ENCODE assay signal across 8 cellular contexts in the genomic region with DNA sequence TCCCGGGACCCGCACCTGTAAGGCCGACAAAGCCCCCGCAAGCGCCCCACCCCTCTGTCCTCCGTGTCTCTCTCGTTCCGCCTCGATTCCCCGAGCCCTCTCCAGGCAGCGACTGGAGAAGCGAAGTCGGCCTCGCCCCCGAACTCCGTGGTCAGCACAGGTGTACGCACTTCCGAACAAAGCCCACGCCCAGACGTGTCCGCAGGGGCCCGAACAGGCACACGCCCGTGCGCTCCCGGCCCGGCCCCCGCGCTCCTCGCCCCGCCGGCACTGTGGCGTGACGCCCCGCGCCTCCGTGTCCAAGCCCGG. TPM values are rescaled to one million over a fixed set of nuclear protein-coding genes. Genes with fewer than 3 reads are reported as not detected.
A peak's percentile ranks its signal among the peaks of the same experiment; 100 is the strongest.
DNase-seq lines count a peak whose midpoint lies in the region; ATAC-seq and TF ChIP-seq lines count a peak whose summit lies in the region.

No MANE protein-coding gene starts in this region.

- peaks cover 50% of the 10 kb centered on the region for H3K27me3 ChIP-seq in thymus (ENCODE audit: control insufficient read depth, insufficient read depth)

- CTCF ChIA-PET in GM10248 (lab: Yijun Ruan, JAX), result interaction anchor here (1.0 to 3.8 kb wide), 7 partner anchors 10 to 36 kb away, joined by 3 to 47 read pairs (median 5); no protein-coding TSS in a partner anchor

- POLR2A ChIA-PET in GM10248 (lab: Yijun Ruan, JAX), result no interaction called here

- no peaks in the 10 kb centered on the region for H3K4me1 ChIP-seq in thymus (ENCODE audit: control insufficient read depth, insufficient read depth, low read length)

- peak overlapping the region; percentile 45 for H3K4me3 ChIP-seq in astrocyte of the spinal cord (ENCODE audit: low read depth, low read length)
- H3K4me3 ChIP-seq in thymus (ENCODE audit: low read length), result peak overlapping the region; percentile 56

- no peak for TF ChIP-seq CTCF in GM10248 (IDR thresholded peaks at IDR 0.05; ENCODE audit: control extremely low read depth, extremely low read depth, low read depth, missing control alignments)
- no peak for TF ChIP-seq CTCF in astrocyte of the spinal cord (IDR thresholded peaks at IDR 0.05; ENCODE audit: low read depth, low read length)

- no peak overlapping the region for H3K27ac ChIP-seq in thymus (ENCODE audit: low read depth)

- peak; percentile 20 for ATAC-seq in HG02973 (IDR thresholded peaks at IDR 0.05; ENCODE audit: unreplicated experiment)
- peak; percentile 8 for ATAC-seq in left lobe of liver
- ATAC-seq in HG02588 (IDR thresholded peaks at IDR 0.05; ENCODE audit: unreplicated experiment), result no peak
- no peak for ATAC-seq in HG03095 (IDR thresholded peaks at IDR 0.05; ENCODE audit: unreplicated experiment)

- DNase-seq in GM10248 (ENCODE audit: extremely low spot score), result peak; percentile 54
- DNase-seq in astrocyte of the spinal cord (ENCODE audit: low read depth, low spot score), result no peak
- no peak for DNase-seq in left lobe of liver (ENCODE audit: low spot score)
- DNase-seq in GF-D8 (lab: John Stamatoyannopoulos, UW), result no peak

- H3K36me3 ChIP-seq in thymus (ENCODE audit: control insufficient read depth, insufficient read depth), result no peaks in the 10 kb centered on the region

- no peaks in the 10 kb centered on the region for H3K9me3 ChIP-seq in thymus (ENCODE audit: control insufficient read depth)

- WGBS in thymus, result 2% methylated on average over 38 of the region's 38 CpGs

- in situ Hi-C loops in astrocyte of the spinal cord (cut with HindIII; ENCODE audit: low sequenced_read_pairs), result no loop called here

RNA-seq across cellular contexts. Expression of gene NRCAM, which starts 0.8 kb away (rescaled TPM):
- total RNA-seq in left lobe of liver, result 1.1 TPM
- 13.9 TPM for polyA plus RNA-seq in thymus

Comparison
In these comparisons a context has a peak if more than half of its experiments do, and no peak if none do; other contexts are left out.
1. ATAC-seq: peak in HG02973 (single experiment) and left lobe of liver (single experiment); none in HG02588 (single experiment) and HG03095 (single experiment).